Comparison of ENCODE assay signal across 25 cellular contexts in the genomic region with DNA sequence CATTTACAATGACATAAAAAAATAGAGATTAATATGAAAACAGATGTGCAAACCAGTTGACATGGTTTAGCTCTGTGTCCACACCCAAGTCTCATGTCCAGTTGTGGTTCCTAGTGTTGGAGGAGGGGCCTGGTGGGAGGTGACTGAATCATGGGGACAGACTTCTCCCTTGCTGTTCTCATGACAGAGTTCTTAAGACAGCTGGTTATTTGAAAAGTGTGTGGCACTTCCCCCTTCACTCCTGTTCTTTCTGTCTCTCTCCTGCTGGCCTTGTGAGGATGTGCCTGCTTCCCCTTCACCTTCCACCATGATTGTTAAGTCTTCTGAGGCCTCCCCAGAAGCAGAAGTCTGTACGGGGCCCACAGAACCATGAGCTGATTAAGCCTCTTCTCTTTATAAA. TPM values are rescaled to one million over a fixed set of nuclear protein-coding genes. Genes with fewer than 3 reads are reported as not detected.
DNase-seq lines count a peak whose midpoint lies in the region; ATAC-seq, FAIRE-seq and TF ChIP-seq lines count a peak whose summit lies in the region.
"Had no signal": no experiment of that assay in that cellular context is flagged by ENCODE, and none has a peak within 500 bp of the region (broad histone marks: within the 10 kb centered on the region; RNA-seq: fewer than 3 reads in every experiment).

No MANE protein-coding gene starts in this region.

- peak overlapping the region; percentile 79 for H3K27ac Mint-ChIP-seq in CD8-positive, alpha-beta T cell
- peak overlapping the region; percentile 79 for H3K27ac Mint-ChIP-seq in central memory CD8-positive, alpha-beta T cell (ENCODE audit: low read depth)
- peak overlapping the region; percentile 39 for H3K27ac Mint-ChIP-seq in progenitor cell of endocrine pancreas
- H3K27ac Mint-ChIP-seq: HFFc6 had no signal

- no peaks in the 10 kb centered on the region for H3K27me3 ChIP-seq in CD8-positive, alpha-beta T cell (ENCODE audit: insufficient read depth, low read length)
- H3K27me3 ChIP-seq: adrenal gland, sigmoid colon, tibial nerve had no signal

- H3K36me3 Mint-ChIP-seq in CD8-positive, alpha-beta T cell = peaks cover 28% of the 10 kb centered on the region
- H3K36me3 Mint-ChIP-seq in central memory CD8-positive, alpha-beta T cell (ENCODE audit: insufficient read depth) = peaks cover 31% of the 10 kb centered on the region
- no peaks in the 10 kb centered on the region for H3K36me3 Mint-ChIP-seq in progenitor cell of endocrine pancreas (ENCODE audit: insufficient read depth)

- peaks cover under 1% of the 10 kb centered on the region for H3K36me3 ChIP-seq in CD8-positive, alpha-beta T cell (ENCODE audit: insufficient read depth, low read length)
- H3K36me3 ChIP-seq: adrenal gland, sigmoid colon, WERI-Rb-1 had no signal

- no peak for TF ChIP-seq POLR2A in GM12891 (IDR thresholded peaks at IDR 0.05; ENCODE audit: low read depth, low read length)

- POLR2A ChIA-PET in CD8-positive, alpha-beta T cell (lab: Charles Lee) = interaction anchor here (0.6 to 0.7 kb wide), 2 partner anchors 23 to 88 kb away, joined by 3 to 4 read pairs; no protein-coding TSS in a partner anchor

- peak overlapping the region; percentile 6 for H3K4me3 Mint-ChIP-seq in CD8-positive, alpha-beta T cell
- H3K4me3 Mint-ChIP-seq in central memory CD8-positive, alpha-beta T cell = peak overlapping the region; percentile 8
- no peak overlapping the region for H3K4me3 Mint-ChIP-seq in progenitor cell of endocrine pancreas (ENCODE audit: low read depth)
- H3K4me3 Mint-ChIP-seq: HFFc6, neural crest cell had no signal

- H3K9me3 ChIP-seq in CD8-positive, alpha-beta T cell (ENCODE audit: low read length) = no peaks in the 10 kb centered on the region
- H3K9me3 ChIP-seq: adrenal gland, tibial nerve had no signal

- H3K4me1 ChIP-seq in CD8-positive, alpha-beta T cell (ENCODE audit: insufficient read depth, low read length) = peaks cover 67% of the 10 kb centered on the region

- peaks cover 6% of the 10 kb centered on the region for H3K9me3 Mint-ChIP-seq in CD8-positive, alpha-beta T cell
- H3K9me3 Mint-ChIP-seq in central memory CD8-positive, alpha-beta T cell = peaks cover 5% of the 10 kb centered on the region
- H3K9me3 Mint-ChIP-seq in progenitor cell of endocrine pancreas (ENCODE audit: low read depth) = no peaks in the 10 kb centered on the region
- H3K9me3 Mint-ChIP-seq: HFFc6, neural crest cell had no signal

- no peak overlapping the region for H3K4me3 ChIP-seq in CD8-positive, alpha-beta T cell (ENCODE audit: low read depth, low read length)
- H3K4me3 ChIP-seq: adrenal gland, sigmoid colon, tibial nerve had no signal

- H3K27me3 Mint-ChIP-seq in CD8-positive, alpha-beta T cell (ENCODE audit: low read depth) = no peaks in the 10 kb centered on the region
- no peaks in the 10 kb centered on the region for H3K27me3 Mint-ChIP-seq in central memory CD8-positive, alpha-beta T cell
- no peaks in the 10 kb centered on the region for H3K27me3 Mint-ChIP-seq in progenitor cell of endocrine pancreas

- no peak for TF ChIP-seq CTCF in CD8-positive, alpha-beta T cell (IDR thresholded peaks at IDR 0.05)
- no peak for TF ChIP-seq CTCF in progenitor cell of endocrine pancreas (IDR thresholded peaks at IDR 0.05; ENCODE audit: unreplicated experiment)

- no peak for DNase-seq in CD8-positive, alpha-beta T cell
- DNase-seq in LHCN-M2 (ENCODE audit: low read depth) (peak; percentile 53), progenitor cell of endocrine pancreas (ENCODE audit: low spot score, unreplicated experiment) (no peak), KG1 (lab: John Stamatoyannopoulos, UW) (no peak), GM12891 (ENCODE audit: insufficient read length, low spot score) (no peak)
- no peak for DNase-seq in central memory CD8-positive, alpha-beta T cell (ENCODE audit: low spot score in 2 of 2)
- DNase-seq in activated CD4-positive, alpha-beta T cell treated with anti-CD3 and anti-CD28 coated beads for 48 hours = no peak
- DNase-seq: activated CD4-positive, alpha-beta T cell treated with anti-CD3 and anti-CD28 coated beads, Interleukin-2, amount 50 U/mL, for 1 hour; activated gamma-delta T cell; adrenal gland; cortex of kidney; DMS153; HFFc6; left ventricle myocardium superior; NCI-H1092 treated with DMSO at 0.1 percent for 48 hours; NCI-H2029; NCI-H226; sigmoid colon; stimulated activated CD4-positive, alpha-beta T cell treated with anti-CD3 and anti-CD28 coated beads, Interleukin-15, amount 100 ng/mL, for 24 hours; T-helper 9 cell; WERI-Rb-1 had no signal

- FAIRE-seq in GM12891 (lab: Jason Lieb, UNC) = no peak
- FAIRE-seq: bronchial epithelial cell, islet of Langerhans had no signal

- H3K27ac ChIP-seq in CD8-positive, alpha-beta T cell (ENCODE audit: low read depth, low read length) = no peak overlapping the region
- H3K27ac ChIP-seq: adrenal gland, sigmoid colon, tibial nerve, WERI-Rb-1 had no signal

- ATAC-seq in CD8-positive, alpha-beta T cell = no peak
- ATAC-seq in central memory CD8-positive, alpha-beta T cell (replicated peaks; ENCODE audit: extremely low read depth, poor library complexity, severe bottlenecking) = no peak
- ATAC-seq: left ventricle myocardium superior had no signal

- intact Hi-C loops in CD8-positive, alpha-beta T cell (cut with DNase I, micrococcal nuclease) = no loop called here

- CTCF ChIA-PET in CD8-positive, alpha-beta T cell (lab: Charles Lee) = interaction anchor here (0.6 kb wide), 1 partner anchor 178 kb away, joined by 3 read pairs; no protein-coding TSS in a partner anchor

- peaks cover 83% of the 10 kb centered on the region for H3K4me1 Mint-ChIP-seq in CD8-positive, alpha-beta T cell (ENCODE audit: low read depth)
- H3K4me1 Mint-ChIP-seq in central memory CD8-positive, alpha-beta T cell = peaks cover 66% of the 10 kb centered on the region
- peaks cover 5% of the 10 kb centered on the region for H3K4me1 Mint-ChIP-seq in progenitor cell of endocrine pancreas (ENCODE audit: low read depth)
- H3K4me1 Mint-ChIP-seq: neural crest cell had no signal

TF ChIP-seq in GM12891, 5 proteins besides CTCF, POLR2A, EP300 and RAD21:
- TF ChIP-seq POU2F2 (IDR thresholded peaks at IDR 0.05; ENCODE audit: low read depth, low read length) (no peak), TAF1 (IDR thresholded peaks at IDR 0.05; ENCODE audit: low read depth, low read length) (no peak), PAX5 (IDR thresholded peaks at IDR 0.05; ENCODE audit: insufficient read depth, low read length, severe bottlenecking) (no peak), POLR2AphosphoS5 (IDR thresholded peaks at IDR 0.05; ENCODE audit: low read depth, low read length) (no peak), SPI1 (IDR thresholded peaks at IDR 0.05; ENCODE audit: low read depth, low read length) (no peak)

RNA-seq across cellular contexts. Expression of a gene that starts 23.8 kb away (rescaled TPM):
- total RNA-seq in CD8-positive, alpha-beta T cell = 100 to 1,000 TPM; 324 to 341 TPM
- total RNA-seq in LHCN-M2 (2014; rRNA removed) = 7.4 and 8.3 TPM in 2 replicates
- 3.5 TPM for polyA plus RNA-seq in LHCN-M2 (2012)
- 39.7 and 42.4 TPM in 2 replicates for total RNA-seq in progenitor cell of endocrine pancreas
- polyA plus RNA-seq in GM12891 (2012; ENCODE audit: low read depth, missing spikeins) = 1.1 TPM
